ENCODE assay signal across 1 cellular context in the genomic region with DNA sequence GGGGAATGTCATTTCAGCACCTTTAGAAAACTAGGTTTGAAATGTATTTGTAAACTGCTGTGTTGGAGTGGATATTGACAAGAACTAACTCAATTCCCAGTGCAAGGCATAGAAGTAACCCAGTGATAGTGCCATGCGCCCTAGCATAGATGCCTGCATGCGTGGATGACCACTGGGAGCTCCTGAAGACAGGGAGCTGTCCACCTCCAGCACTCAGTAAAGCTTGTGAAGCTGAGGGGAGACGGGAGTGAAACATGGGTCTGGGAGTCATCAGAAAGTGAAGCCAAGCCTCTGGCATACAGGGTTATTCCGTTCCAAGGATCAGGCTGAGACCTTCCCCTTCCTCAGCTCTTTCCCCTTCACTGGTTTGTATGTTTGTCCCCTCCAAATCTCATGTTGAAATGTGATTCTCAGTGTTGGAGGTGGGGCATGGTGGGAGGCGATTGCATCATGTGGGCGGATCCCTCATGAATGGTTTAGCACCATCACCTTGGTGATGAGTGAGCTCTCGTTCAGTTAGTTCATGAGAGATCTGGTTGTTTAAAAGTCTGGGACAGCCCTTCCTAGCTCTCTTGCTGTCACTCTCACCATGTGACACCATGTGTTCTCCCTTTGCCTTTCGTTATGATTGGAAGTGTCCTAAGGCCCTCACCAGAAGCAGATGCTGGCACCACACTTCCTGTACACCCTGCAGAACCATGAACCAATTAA.
TF ChIP-seq lines count a peak whose summit lies in the region.

No MANE protein-coding gene starts in this region.

TF ChIP-seq in K562, 482 proteins besides CTCF, POLR2A, EP300 and RAD21 (continues in another document):
- TF ChIP-seq HNRNPLL (IDR thresholded peaks at IDR 0.05; ENCODE audit: low read depth, low read length, poor library complexity, severe bottlenecking) (no peak), NFATC3 (IDR thresholded peaks at IDR 0.05) (no peak), CTBP1 (IDR thresholded peaks at IDR 0.05; ENCODE audit: borderline replicate concordance) (no peak), LCOR (CRISPR knock-in tag; IDR thresholded peaks at IDR 0.05) (no peak), ZNF23 (CRISPR knock-in tag; IDR thresholded peaks at IDR 0.05) (no peak), ZFP30 (CRISPR knock-in tag; IDR thresholded peaks at IDR 0.05; ENCODE audit: borderline replicate concordance) (no peak), ELF1 (tag; IDR thresholded peaks at IDR 0.05) (no peak), GTF2E2 (tag; IDR thresholded peaks at IDR 0.05) (no peak), CEBPB (tag; IDR thresholded peaks at IDR 0.05) (peak; percentile 77), ZNF212 (CRISPR knock-in tag; IDR thresholded peaks at IDR 0.05) (no peak), RFX1 (IDR thresholded peaks at IDR 0.05) (peak; percentile 21; the same call in 1 of the 2 replicates), EP400 (IDR thresholded peaks at IDR 0.05) (no peak), PML (IDR thresholded peaks at IDR 0.05; ENCODE audit: low read length) (no peak), CEBPG (CRISPR knock-in tag; IDR thresholded peaks at IDR 0.05) (no peak), CEBPG (tag; conservative IDR thresholded peaks at IDR 0.05 in 1 of 2, IDR thresholded peaks at IDR 0.05 in 1 of 2) (peak; percentile 70 to 83), TAF7 (tag; IDR thresholded peaks at IDR 0.05) (no peak), RBM39 (optimal IDR thresholded peaks at IDR 0.05; ENCODE audit: low read depth, low read length) (no peak), PHF8 (IDR thresholded peaks at IDR 0.05; ENCODE audit: borderline replicate concordance, low read length) (no peak), ATF7 (IDR thresholded peaks at IDR 0.05) (peak; percentile 23; the same call in 1 of the 2 replicates)
- TF ChIP-seq, protein P1, sequence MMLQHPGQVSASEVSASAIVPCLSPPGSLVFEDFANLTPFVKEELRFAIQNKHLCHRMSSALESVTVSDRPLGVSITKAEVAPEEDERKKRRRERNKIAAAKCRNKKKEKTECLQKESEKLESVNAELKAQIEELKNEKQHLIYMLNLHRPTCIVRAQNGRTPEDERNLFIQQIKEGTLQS (IDR thresholded peaks at IDR 0.05): peak; percentile 72
- TF ChIP-seq, protein P1 (CRISPR knock-in tag; conservative IDR thresholded peaks at IDR 0.05): no peak
- TF ChIP-seq, protein P2, sequence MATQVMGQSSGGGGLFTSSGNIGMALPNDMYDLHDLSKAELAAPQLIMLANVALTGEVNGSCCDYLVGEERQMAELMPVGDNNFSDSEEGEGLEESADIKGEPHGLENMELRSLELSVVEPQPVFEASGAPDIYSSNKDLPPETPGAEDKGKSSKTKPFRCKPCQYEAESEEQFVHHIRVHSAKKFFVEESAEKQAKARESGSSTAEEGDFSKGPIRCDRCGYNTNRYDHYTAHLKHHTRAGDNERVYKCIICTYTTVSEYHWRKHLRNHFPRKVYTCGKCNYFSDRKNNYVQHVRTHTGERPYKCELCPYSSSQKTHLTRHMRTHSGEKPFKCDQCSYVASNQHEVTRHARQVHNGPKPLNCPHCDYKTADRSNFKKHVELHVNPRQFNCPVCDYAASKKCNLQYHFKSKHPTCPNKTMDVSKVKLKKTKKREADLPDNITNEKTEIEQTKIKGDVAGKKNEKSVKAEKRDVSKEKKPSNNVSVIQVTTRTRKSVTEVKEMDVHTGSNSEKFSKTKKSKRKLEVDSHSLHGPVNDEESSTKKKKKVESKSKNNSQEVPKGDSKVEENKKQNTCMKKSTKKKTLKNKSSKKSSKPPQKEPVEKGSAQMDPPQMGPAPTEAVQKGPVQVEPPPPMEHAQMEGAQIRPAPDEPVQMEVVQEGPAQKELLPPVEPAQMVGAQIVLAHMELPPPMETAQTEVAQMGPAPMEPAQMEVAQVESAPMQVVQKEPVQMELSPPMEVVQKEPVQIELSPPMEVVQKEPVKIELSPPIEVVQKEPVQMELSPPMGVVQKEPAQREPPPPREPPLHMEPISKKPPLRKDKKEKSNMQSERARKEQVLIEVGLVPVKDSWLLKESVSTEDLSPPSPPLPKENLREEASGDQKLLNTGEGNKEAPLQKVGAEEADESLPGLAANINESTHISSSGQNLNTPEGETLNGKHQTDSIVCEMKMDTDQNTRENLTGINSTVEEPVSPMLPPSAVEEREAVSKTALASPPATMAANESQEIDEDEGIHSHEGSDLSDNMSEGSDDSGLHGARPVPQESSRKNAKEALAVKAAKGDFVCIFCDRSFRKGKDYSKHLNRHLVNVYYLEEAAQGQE (CRISPR knock-in tag; IDR thresholded peaks at IDR 0.05; ENCODE audit: low read depth): 0 out of 2 replicates have a peak, but pooled peaks have one; percentile 52
- TF ChIP-seq, protein P3, sequence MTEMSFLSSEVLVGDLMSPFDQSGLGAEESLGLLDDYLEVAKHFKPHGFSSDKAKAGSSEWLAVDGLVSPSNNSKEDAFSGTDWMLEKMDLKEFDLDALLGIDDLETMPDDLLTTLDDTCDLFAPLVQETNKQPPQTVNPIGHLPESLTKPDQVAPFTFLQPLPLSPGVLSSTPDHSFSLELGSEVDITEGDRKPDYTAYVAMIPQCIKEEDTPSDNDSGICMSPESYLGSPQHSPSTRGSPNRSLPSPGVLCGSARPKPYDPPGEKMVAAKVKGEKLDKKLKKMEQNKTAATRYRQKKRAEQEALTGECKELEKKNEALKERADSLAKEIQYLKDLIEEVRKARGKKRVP (CRISPR knock-in tag; IDR thresholded peaks at IDR 0.05): peak; percentile 83
- TF ChIP-seq, protein P4, sequence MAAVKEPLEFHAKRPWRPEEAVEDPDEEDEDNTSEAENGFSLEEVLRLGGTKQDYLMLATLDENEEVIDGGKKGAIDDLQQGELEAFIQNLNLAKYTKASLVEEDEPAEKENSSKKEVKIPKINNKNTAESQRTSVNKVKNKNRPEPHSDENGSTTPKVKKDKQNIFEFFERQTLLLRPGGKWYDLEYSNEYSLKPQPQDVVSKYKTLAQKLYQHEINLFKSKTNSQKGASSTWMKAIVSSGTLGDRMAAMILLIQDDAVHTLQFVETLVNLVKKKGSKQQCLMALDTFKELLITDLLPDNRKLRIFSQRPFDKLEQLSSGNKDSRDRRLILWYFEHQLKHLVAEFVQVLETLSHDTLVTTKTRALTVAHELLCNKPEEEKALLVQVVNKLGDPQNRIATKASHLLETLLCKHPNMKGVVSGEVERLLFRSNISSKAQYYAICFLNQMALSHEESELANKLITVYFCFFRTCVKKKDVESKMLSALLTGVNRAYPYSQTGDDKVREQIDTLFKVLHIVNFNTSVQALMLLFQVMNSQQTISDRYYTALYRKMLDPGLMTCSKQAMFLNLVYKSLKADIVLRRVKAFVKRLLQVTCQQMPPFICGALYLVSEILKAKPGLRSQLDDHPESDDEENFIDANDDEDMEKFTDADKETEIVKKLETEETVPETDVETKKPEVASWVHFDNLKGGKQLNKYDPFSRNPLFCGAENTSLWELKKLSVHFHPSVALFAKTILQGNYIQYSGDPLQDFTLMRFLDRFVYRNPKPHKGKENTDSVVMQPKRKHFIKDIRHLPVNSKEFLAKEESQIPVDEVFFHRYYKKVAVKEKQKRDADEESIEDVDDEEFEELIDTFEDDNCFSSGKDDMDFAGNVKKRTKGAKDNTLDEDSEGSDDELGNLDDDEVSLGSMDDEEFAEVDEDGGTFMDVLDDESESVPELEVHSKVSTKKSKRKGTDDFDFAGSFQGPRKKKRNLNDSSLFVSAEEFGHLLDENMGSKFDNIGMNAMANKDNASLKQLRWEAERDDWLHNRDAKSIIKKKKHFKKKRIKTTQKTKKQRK (IDR thresholded peaks at IDR 0.05; ENCODE audit: borderline replicate concordance, low read depth, low read length): no peak
- TF ChIP-seq, protein P5, sequence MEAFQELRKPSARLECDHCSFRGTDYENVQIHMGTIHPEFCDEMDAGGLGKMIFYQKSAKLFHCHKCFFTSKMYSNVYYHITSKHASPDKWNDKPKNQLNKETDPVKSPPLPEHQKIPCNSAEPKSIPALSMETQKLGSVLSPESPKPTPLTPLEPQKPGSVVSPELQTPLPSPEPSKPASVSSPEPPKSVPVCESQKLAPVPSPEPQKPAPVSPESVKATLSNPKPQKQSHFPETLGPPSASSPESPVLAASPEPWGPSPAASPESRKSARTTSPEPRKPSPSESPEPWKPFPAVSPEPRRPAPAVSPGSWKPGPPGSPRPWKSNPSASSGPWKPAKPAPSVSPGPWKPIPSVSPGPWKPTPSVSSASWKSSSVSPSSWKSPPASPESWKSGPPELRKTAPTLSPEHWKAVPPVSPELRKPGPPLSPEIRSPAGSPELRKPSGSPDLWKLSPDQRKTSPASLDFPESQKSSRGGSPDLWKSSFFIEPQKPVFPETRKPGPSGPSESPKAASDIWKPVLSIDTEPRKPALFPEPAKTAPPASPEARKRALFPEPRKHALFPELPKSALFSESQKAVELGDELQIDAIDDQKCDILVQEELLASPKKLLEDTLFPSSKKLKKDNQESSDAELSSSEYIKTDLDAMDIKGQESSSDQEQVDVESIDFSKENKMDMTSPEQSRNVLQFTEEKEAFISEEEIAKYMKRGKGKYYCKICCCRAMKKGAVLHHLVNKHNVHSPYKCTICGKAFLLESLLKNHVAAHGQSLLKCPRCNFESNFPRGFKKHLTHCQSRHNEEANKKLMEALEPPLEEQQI (IDR thresholded peaks at IDR 0.05): no peak
- TF ChIP-seq, protein P6, sequence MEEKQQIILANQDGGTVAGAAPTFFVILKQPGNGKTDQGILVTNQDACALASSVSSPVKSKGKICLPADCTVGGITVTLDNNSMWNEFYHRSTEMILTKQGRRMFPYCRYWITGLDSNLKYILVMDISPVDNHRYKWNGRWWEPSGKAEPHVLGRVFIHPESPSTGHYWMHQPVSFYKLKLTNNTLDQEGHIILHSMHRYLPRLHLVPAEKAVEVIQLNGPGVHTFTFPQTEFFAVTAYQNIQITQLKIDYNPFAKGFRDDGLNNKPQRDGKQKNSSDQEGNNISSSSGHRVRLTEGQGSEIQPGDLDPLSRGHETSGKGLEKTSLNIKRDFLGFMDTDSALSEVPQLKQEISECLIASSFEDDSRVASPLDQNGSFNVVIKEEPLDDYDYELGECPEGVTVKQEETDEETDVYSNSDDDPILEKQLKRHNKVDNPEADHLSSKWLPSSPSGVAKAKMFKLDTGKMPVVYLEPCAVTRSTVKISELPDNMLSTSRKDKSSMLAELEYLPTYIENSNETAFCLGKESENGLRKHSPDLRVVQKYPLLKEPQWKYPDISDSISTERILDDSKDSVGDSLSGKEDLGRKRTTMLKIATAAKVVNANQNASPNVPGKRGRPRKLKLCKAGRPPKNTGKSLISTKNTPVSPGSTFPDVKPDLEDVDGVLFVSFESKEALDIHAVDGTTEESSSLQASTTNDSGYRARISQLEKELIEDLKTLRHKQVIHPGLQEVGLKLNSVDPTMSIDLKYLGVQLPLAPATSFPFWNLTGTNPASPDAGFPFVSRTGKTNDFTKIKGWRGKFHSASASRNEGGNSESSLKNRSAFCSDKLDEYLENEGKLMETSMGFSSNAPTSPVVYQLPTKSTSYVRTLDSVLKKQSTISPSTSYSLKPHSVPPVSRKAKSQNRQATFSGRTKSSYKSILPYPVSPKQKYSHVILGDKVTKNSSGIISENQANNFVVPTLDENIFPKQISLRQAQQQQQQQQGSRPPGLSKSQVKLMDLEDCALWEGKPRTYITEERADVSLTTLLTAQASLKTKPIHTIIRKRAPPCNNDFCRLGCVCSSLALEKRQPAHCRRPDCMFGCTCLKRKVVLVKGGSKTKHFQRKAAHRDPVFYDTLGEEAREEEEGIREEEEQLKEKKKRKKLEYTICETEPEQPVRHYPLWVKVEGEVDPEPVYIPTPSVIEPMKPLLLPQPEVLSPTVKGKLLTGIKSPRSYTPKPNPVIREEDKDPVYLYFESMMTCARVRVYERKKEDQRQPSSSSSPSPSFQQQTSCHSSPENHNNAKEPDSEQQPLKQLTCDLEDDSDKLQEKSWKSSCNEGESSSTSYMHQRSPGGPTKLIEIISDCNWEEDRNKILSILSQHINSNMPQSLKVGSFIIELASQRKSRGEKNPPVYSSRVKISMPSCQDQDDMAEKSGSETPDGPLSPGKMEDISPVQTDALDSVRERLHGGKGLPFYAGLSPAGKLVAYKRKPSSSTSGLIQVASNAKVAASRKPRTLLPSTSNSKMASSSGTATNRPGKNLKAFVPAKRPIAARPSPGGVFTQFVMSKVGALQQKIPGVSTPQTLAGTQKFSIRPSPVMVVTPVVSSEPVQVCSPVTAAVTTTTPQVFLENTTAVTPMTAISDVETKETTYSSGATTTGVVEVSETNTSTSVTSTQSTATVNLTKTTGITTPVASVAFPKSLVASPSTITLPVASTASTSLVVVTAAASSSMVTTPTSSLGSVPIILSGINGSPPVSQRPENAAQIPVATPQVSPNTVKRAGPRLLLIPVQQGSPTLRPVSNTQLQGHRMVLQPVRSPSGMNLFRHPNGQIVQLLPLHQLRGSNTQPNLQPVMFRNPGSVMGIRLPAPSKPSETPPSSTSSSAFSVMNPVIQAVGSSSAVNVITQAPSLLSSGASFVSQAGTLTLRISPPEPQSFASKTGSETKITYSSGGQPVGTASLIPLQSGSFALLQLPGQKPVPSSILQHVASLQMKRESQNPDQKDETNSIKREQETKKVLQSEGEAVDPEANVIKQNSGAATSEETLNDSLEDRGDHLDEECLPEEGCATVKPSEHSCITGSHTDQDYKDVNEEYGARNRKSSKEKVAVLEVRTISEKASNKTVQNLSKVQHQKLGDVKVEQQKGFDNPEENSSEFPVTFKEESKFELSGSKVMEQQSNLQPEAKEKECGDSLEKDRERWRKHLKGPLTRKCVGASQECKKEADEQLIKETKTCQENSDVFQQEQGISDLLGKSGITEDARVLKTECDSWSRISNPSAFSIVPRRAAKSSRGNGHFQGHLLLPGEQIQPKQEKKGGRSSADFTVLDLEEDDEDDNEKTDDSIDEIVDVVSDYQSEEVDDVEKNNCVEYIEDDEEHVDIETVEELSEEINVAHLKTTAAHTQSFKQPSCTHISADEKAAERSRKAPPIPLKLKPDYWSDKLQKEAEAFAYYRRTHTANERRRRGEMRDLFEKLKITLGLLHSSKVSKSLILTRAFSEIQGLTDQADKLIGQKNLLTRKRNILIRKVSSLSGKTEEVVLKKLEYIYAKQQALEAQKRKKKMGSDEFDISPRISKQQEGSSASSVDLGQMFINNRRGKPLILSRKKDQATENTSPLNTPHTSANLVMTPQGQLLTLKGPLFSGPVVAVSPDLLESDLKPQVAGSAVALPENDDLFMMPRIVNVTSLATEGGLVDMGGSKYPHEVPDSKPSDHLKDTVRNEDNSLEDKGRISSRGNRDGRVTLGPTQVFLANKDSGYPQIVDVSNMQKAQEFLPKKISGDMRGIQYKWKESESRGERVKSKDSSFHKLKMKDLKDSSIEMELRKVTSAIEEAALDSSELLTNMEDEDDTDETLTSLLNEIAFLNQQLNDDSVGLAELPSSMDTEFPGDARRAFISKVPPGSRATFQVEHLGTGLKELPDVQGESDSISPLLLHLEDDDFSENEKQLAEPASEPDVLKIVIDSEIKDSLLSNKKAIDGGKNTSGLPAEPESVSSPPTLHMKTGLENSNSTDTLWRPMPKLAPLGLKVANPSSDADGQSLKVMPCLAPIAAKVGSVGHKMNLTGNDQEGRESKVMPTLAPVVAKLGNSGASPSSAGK (IDR thresholded peaks at IDR 0.05): 0 out of 2 replicates have a peak, but pooled peaks have one; percentile 16
- TF ChIP-seq, protein P7, sequence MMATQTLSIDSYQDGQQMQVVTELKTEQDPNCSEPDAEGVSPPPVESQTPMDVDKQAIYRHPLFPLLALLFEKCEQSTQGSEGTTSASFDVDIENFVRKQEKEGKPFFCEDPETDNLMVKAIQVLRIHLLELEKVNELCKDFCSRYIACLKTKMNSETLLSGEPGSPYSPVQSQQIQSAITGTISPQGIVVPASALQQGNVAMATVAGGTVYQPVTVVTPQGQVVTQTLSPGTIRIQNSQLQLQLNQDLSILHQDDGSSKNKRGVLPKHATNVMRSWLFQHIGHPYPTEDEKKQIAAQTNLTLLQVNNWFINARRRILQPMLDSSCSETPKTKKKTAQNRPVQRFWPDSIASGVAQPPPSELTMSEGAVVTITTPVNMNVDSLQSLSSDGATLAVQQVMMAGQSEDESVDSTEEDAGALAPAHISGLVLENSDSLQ (IDR thresholded peaks at IDR 0.05): peak; percentile 38
